In genomic region chr18:78913830-78914585, GRCh38 we compare ENCODE assay signal across 18 cellular contexts.
"Had no signal": no experiment of that assay in that cellular context is flagged by ENCODE, and none has a peak within 500 bp of the region (broad histone marks: within the 10 kb centered on the region; RNA-seq: fewer than 3 reads in every experiment).

No MANE protein-coding gene starts in this region.

- H3K9me3 Mint-ChIP-seq: activated T-cell treated with anti-CD3 and anti-CD28 coated beads, Interleukin-2, amount 50 U/mL, for 4 hours had no signal

- H3K4me1 Mint-ChIP-seq: activated B cell treated with CpG ODN at 0.5 μM for 24 hours; activated CD8-positive, alpha-beta memory T cell treated with anti-CD3 and anti-CD28 coated beads, Interleukin-2, amount 10 ng/mL, durations not matched to agents 7 days and 5 days; T-helper 17 cell had no signal

- H3K4me3 Mint-ChIP-seq: activated B cell treated with CpG ODN at 0.5 μM for 24 hours; activated CD8-positive, alpha-beta memory T cell treated with anti-CD3 and anti-CD28 coated beads, Interleukin-2, amount 10 ng/mL, durations not matched to agents 7 days and 5 days; activated naive CD8-positive, alpha-beta T cell; activated T-cell treated with anti-CD3 and anti-CD28 coated beads, Interleukin-2, amount 50 U/mL, for 4 hours; brain; nephron progenitor cell; T-helper 17 cell had no signal

- H3K27me3 Mint-ChIP-seq: activated B cell treated with CpG ODN at 0.5 μM for 24 hours; activated CD8-positive, alpha-beta memory T cell treated with anti-CD3 and anti-CD28 coated beads, Interleukin-2, amount 10 ng/mL, durations not matched to agents 7 days and 5 days had no signal

- H3K27ac Mint-ChIP-seq: activated B cell treated with CpG ODN at 0.5 μM for 24 hours; activated CD8-positive, alpha-beta memory T cell treated with anti-CD3 and anti-CD28 coated beads, Interleukin-2, amount 10 ng/mL, durations not matched to agents 7 days and 5 days; activated naive CD8-positive, alpha-beta T cell; T-helper 17 cell had no signal

- DNase-seq: activated B cell treated with CpG ODN at 0.5 μM for 24 hours; activated CD4-positive, alpha-beta T cell treated with anti-CD3 and anti-CD28 coated beads, Interleukin-2, amount 50 U/mL, for 1 hour; activated effector memory CD4-positive, alpha-beta T cell treated with anti-CD3 and anti-CD28 coated beads, Interleukin-2, amount 50 U/mL, for 16 hours; activated T-cell treated with anti-CD3 and anti-CD28 coated beads, Interleukin-2, amount 50 U/mL, for 4 hours; amygdala; cerebellar nuclear complex; esophagus squamous epithelium; foreskin fibroblast; left lung; mesenchymal stem cell; nephron progenitor cell; retina; small intestine; T-helper 17 cell; thyroid gland had no signal

- ATAC-seq: activated CD8-positive, alpha-beta memory T cell treated with anti-CD3 and anti-CD28 coated beads, Interleukin-2, amount 10 ng/mL, durations not matched to agents 7 days and 5 days; activated T-cell treated with anti-CD3 and anti-CD28 coated beads, Interleukin-2, amount 50 U/mL, for 4 hours; left lung; T-helper 17 cell had no signal

- H3K36me3 Mint-ChIP-seq: activated CD8-positive, alpha-beta memory T cell treated with anti-CD3 and anti-CD28 coated beads, Interleukin-2, amount 10 ng/mL, durations not matched to agents 7 days and 5 days; activated naive CD8-positive, alpha-beta T cell; brain had no signal
